Comparison of ENCODE assay signal across 17 cellular contexts in the genomic region with DNA sequence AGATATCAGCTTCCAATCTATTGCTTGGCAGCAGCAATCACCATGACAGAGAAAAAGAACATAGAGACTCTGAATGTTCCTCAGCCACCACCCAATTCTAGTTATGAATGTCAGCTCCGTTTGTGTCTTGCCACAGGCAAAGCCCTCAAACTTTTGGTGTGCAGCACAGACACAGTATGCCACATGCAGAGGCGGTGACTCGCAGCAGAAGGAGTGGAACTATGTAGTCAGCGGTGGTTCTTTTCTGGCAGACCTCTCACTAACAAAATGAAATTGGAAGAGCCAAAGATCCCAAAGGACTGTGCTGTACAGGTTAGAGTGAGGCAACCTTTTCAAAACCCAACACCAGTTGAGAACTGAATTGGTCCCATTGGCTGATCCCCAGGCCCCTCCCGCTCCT.
A peak's percentile ranks its signal among the peaks of the same experiment; 100 is the strongest.
DNase-seq lines count a peak whose midpoint lies in the region; ATAC-seq and TF ChIP-seq lines count a peak whose summit lies in the region.
"Had no signal": no experiment of that assay in that cellular context is flagged by ENCODE, and none has a peak within 500 bp of the region (broad histone marks: within the 10 kb centered on the region; RNA-seq: fewer than 3 reads in every experiment).

No MANE protein-coding gene starts in this region.

- no peaks in the 10 kb centered on the region for H3K27me3 Mint-ChIP-seq in activated CD4-positive, alpha-beta T cell treated with anti-CD3 and anti-CD28 coated beads for 36 hours
- H3K27me3 Mint-ChIP-seq: CD4-positive, alpha-beta T cell had no signal

- peaks cover 1% of the 10 kb centered on the region for H3K9me3 Mint-ChIP-seq in activated CD4-positive, alpha-beta T cell treated with anti-CD3 and anti-CD28 coated beads for 36 hours (ENCODE audit: low read depth)
- H3K9me3 Mint-ChIP-seq: activated T-helper 2 cell treated with anti-CD3 and anti-CD28 coated beads, Interferon-gamma antibody, Interleukin-2, Interleukin-4, amounts not matched to agents 10 μg/mL and 5 μg/mL and 100 μg/mL, durations not matched to agents 14 hours and 24 hours and 36 hours; CD4-positive, alpha-beta T cell had no signal

- H3K9me3 ChIP-seq in upper lobe of right lung = no peaks in the 10 kb centered on the region

- ATAC-seq in activated CD4-positive, alpha-beta T cell treated with anti-CD3 and anti-CD28 coated beads for 36 hours = peak; percentile 98
- ATAC-seq in upper lobe of right lung = no peak
- ATAC-seq: left colon had no signal

- no peak overlapping the region for H3K4me3 Mint-ChIP-seq in activated CD4-positive, alpha-beta T cell treated with anti-CD3 and anti-CD28 coated beads for 36 hours
- H3K4me3 Mint-ChIP-seq: CD4-positive, alpha-beta T cell had no signal

- H3K36me3 Mint-ChIP-seq in activated CD4-positive, alpha-beta T cell treated with anti-CD3 and anti-CD28 coated beads for 36 hours (ENCODE audit: low read depth) = peaks cover 6% of the 10 kb centered on the region

- no peak for TF ChIP-seq CTCF in astrocyte of the spinal cord (IDR thresholded peaks at IDR 0.05; ENCODE audit: low read depth, low read length)
- no peak for TF ChIP-seq CTCF in upper lobe of right lung (IDR thresholded peaks at IDR 0.05)

- intact Hi-C loops in activated CD4-positive, alpha-beta T cell treated with anti-CD3 and anti-CD28 coated beads for 36 hours (cut with DNase I, micrococcal nuclease) = no loop called here
- intact Hi-C loops in upper lobe of right lung (cut with DNase I) = no loop called here

- H3K27ac ChIP-seq in upper lobe of right lung = no peak overlapping the region
- H3K27ac ChIP-seq: cardiac muscle cell, PC-9 had no signal

- H3K36me3 ChIP-seq in upper lobe of right lung = no peaks in the 10 kb centered on the region
- H3K36me3 ChIP-seq: cardiac muscle cell had no signal

- peak; percentile 73 for DNase-seq in activated CD4-positive, alpha-beta T cell treated with anti-CD3 and anti-CD28 coated beads for 36 hours
- DNase-seq in activated CD4-positive, alpha-beta T cell treated with anti-CD3 and anti-CD28 coated beads for 1 hour = no peak
- DNase-seq in GM03348 (ENCODE audit: low spot score) = peak; percentile 5
- DNase-seq in astrocyte of the spinal cord (ENCODE audit: low read depth, low spot score) = peak; percentile 61
- peak; percentile 6 for DNase-seq in renal cortical epithelial cell (ENCODE audit: low read depth)
- DNase-seq in NOMO-1 treated with DMSO at 0.1 percent for 48 hours (lab: John Stamatoyannopoulos, UW; ENCODE audit: unreplicated experiment) = no peak
- DNase-seq in NCI-H345 treated with DMSO at 0.1 percent for 48 hours (lab: John Stamatoyannopoulos, UW; ENCODE audit: unreplicated experiment) = no peak
- no peak for DNase-seq in upper lobe of right lung
- DNase-seq: 8988T; CD4-positive, alpha-beta T cell; Kasumi-1; left colon; NCI-H187 treated with DMSO at 0.1 percent for 48 hours; NCI-H524; PC-9 had no signal

- no peaks in the 10 kb centered on the region for H3K4me1 ChIP-seq in upper lobe of right lung

- in situ Hi-C loops in astrocyte of the spinal cord (cut with HindIII; ENCODE audit: low sequenced_read_pairs) = no loop called here

- H3K4me3 ChIP-seq in astrocyte of the spinal cord (ENCODE audit: low read depth, low read length) (no peak overlapping the region), upper lobe of right lung (no peak overlapping the region)
- H3K4me3 ChIP-seq: cardiac muscle cell, PC-9 had no signal

- CTCF ChIA-PET in activated CD4-positive, alpha-beta T cell treated with anti-CD3 and anti-CD28 coated beads for 36 hours (lab: Charles Lee) = no interaction called here

- H3K27me3 ChIP-seq in upper lobe of right lung = no peaks in the 10 kb centered on the region
- H3K27me3 ChIP-seq: cardiac muscle cell had no signal

- H3K4me1 Mint-ChIP-seq in activated CD4-positive, alpha-beta T cell treated with anti-CD3 and anti-CD28 coated beads for 36 hours = peaks cover 4% of the 10 kb centered on the region

- no peak overlapping the region for H3K27ac Mint-ChIP-seq in activated CD4-positive, alpha-beta T cell treated with anti-CD3 and anti-CD28 coated beads for 36 hours
- H3K27ac Mint-ChIP-seq: activated T-helper 2 cell treated with anti-CD3 and anti-CD28 coated beads, Interferon-gamma antibody, Interleukin-2, Interleukin-4, amounts not matched to agents 10 μg/mL and 5 μg/mL and 100 μg/mL, durations not matched to agents 14 hours and 24 hours and 36 hours; CD4-positive, alpha-beta T cell had no signal

- POLR2A ChIA-PET in activated CD4-positive, alpha-beta T cell treated with anti-CD3 and anti-CD28 coated beads for 36 hours (lab: Charles Lee) = no interaction called here

Comparison
In these comparisons a context has a peak if more than half of its experiments do, and no peak if none do; other contexts are left out.
1. DNase-seq: peak in activated CD4-positive, alpha-beta T cell treated with anti-CD3 and anti-CD28 coated beads for 36 hours (single experiment), GM03348 (single experiment), astrocyte of the spinal cord (single experiment) and renal cortical epithelial cell (single experiment); none in activated CD4-positive, alpha-beta T cell treated with anti-CD3 and anti-CD28 coated beads for 1 hour (single experiment), NOMO-1 treated with DMSO at 0.1 percent for 48 hours (single experiment), NCI-H345 treated with DMSO at 0.1 percent for 48 hours (single experiment) and upper lobe of right lung (single experiment).